Comparison of ENCODE assay signal across 1 cellular context in genomic region chr11:119427279-119427678, GRCh38.
TF ChIP-seq lines count a peak whose summit lies in the region.

No MANE protein-coding gene starts in this region.

TF ChIP-seq in HCT116, 20 proteins besides CTCF, POLR2A, EP300 and RAD21:
- no peak for TF ChIP-seq ELF1 (IDR thresholded peaks at IDR 0.05; ENCODE audit: borderline replicate concordance, low read depth)
- no peak for TF ChIP-seq JUND (IDR thresholded peaks at IDR 0.05)
- no peak for TF ChIP-seq CBX3 (IDR thresholded peaks at IDR 0.05; ENCODE audit: low read depth)
- no peak for TF ChIP-seq MAX (IDR thresholded peaks at IDR 0.05)
- TF ChIP-seq SRF (IDR thresholded peaks at IDR 0.05; ENCODE audit: low read depth) = no peak
- TF ChIP-seq SIN3A (IDR thresholded peaks at IDR 0.05; ENCODE audit: low read depth) = no peak
- no peak for TF ChIP-seq EGR1 (IDR thresholded peaks at IDR 0.05; ENCODE audit: low read depth)
- no peak for TF ChIP-seq YY1 (IDR thresholded peaks at IDR 0.05; ENCODE audit: extremely low read depth, insufficient replicate concordance, low read depth, low read length)
- no peak for TF ChIP-seq CEBPB (IDR thresholded peaks at IDR 0.05; ENCODE audit: low read depth)
